10 cellular contexts compared by ENCODE assay signal in genomic region chr1:231808990-231809389, GRCh38.
A peak's percentile ranks its signal among the peaks of the same experiment; 100 is the strongest.
DNase-seq lines count a peak whose midpoint lies in the region; ATAC-seq, FAIRE-seq and TF ChIP-seq lines count a peak whose summit lies in the region.
"Had no signal": no experiment of that assay in that cellular context is flagged by ENCODE, and none has a peak within 500 bp of the region (broad histone marks: within the 10 kb centered on the region; RNA-seq: fewer than 3 reads in every experiment).

No MANE protein-coding gene starts in this region.

- H3K36me3 ChIP-seq in BJ (ENCODE audit: control insufficient read depth, insufficient read depth, low read length) = no peaks in the 10 kb centered on the region

- no peak for FAIRE-seq in HTR-8/SVneo (lab: Jason Lieb, UNC)
- no peak for FAIRE-seq in frontal cortex (lab: Jason Lieb, UNC)

- peak; percentile 64 for DNase-seq in BJ (ENCODE audit: low read depth)
- peak; percentile 65 for DNase-seq in HTR-8/SVneo (ENCODE audit: insufficient read length, low spot score)
- peak; percentile 23 for DNase-seq in amniotic stem cell (lab: John Stamatoyannopoulos, UW)
- DNase-seq in iris pigment epithelial cell (ENCODE audit: low read depth) = peak; percentile 49
- no peak for DNase-seq in SIG-M5 treated with dmso at 0.1 percent for 504 hours (lab: John Stamatoyannopoulos, UW; ENCODE audit: unreplicated experiment)
- DNase-seq in frontal cortex (ENCODE audit: low spot score in 2 of 2) = no peak
- no peak for DNase-seq in DMS53 treated with DMSO at 0.1 percent for 48 hours (lab: John Stamatoyannopoulos, UW; ENCODE audit: unreplicated experiment)
- DNase-seq: activated CD4-positive, alpha-beta T cell treated with anti-CD3 and anti-CD28 coated beads, Interleukin-2, amount 50 U/mL, for 48 hours; head of caudate nucleus had no signal

- no peak overlapping the region for H3K4me3 ChIP-seq in BJ (ENCODE audit: low read depth, low read length)

- no peak for TF ChIP-seq CTCF in BJ (IDR thresholded peaks at IDR 0.05; ENCODE audit: insufficient read depth, low read depth, low read length)

- ATAC-seq in GM18909 (IDR thresholded peaks at IDR 0.05; ENCODE audit: poor library complexity, unreplicated experiment) = no peak

- POLR2A ChIA-PET in BJ (lab: Charles Lee) = no interaction called here

- no peaks in the 10 kb centered on the region for H3K27me3 ChIP-seq in BJ (ENCODE audit: control insufficient read depth, insufficient read depth, low read length)

- CTCF ChIA-PET in BJ (lab: Yijun Ruan, JAX) = interaction anchor here (1.1 kb wide), 1 partner anchor 45 kb away, joined by 3 read pairs; no protein-coding TSS in a partner anchor

Comparison
In these comparisons a context has a peak if more than half of its experiments do, and no peak if none do; other contexts are left out.
1. DNase-seq: peak in BJ (single experiment), HTR-8/SVneo (single experiment), amniotic stem cell (single experiment) and iris pigment epithelial cell (single experiment); none in SIG-M5 treated with dmso at 0.1 percent for 504 hours (single experiment), frontal cortex (0 of 2) and DMS53 treated with DMSO at 0.1 percent for 48 hours (single experiment).